ENCODE assay signal across 11 cellular contexts in the genomic region with DNA sequence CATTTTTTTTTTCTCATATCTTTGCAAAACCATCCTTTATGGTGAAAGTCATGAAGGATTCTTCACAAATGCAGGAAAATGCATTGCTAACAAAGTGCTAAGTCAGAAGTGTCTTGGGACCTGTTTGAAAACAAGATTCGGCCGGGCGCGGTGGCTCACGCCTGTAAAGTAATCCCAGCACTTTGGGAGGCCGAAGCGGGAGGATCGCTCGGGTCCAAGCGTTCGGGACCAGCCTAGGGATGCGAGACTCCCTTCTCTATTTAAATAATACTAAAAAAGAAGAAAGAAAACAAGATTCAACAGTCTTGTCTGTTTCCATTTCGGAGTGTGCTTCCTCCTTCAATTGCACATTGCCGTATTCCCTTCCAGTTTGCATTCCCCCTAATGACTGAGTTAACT. TPM values are rescaled to one million over a fixed set of nuclear protein-coding genes. Genes with fewer than 3 reads are reported as not detected.
A peak's percentile ranks its signal among the peaks of the same experiment; 100 is the strongest.
DNase-seq lines count a peak whose midpoint lies in the region; ATAC-seq, FAIRE-seq and TF ChIP-seq lines count a peak whose summit lies in the region.
"Had no signal": no experiment of that assay in that cellular context is flagged by ENCODE, and none has a peak within 500 bp of the region (broad histone marks: within the 10 kb centered on the region; RNA-seq: fewer than 3 reads in every experiment).

No MANE protein-coding gene starts in this region.

- FAIRE-seq in D721Med (lab: Jason Lieb, UNC) = no peak

- no peaks in the 10 kb centered on the region for H3K9me3 ChIP-seq in right lobe of liver
- H3K9me3 ChIP-seq in tibial nerve = no peaks in the 10 kb centered on the region

- H3K4me3 Mint-ChIP-seq in activated T-cell treated with anti-CD3 and anti-CD28 coated beads, Interleukin-2, amount 50 U/mL, for 24 hours = peak overlapping the region; percentile 93

- peak overlapping the region; percentile 93 for H3K27ac Mint-ChIP-seq in activated T-cell treated with anti-CD3 and anti-CD28 coated beads, Interleukin-2, amount 50 U/mL, for 24 hours

- H3K36me3 Mint-ChIP-seq in activated T-cell treated with anti-CD3 and anti-CD28 coated beads, Interleukin-2, amount 50 U/mL, for 24 hours (ENCODE audit: low read depth) = peaks cover 20% of the 10 kb centered on the region

- WGBS in right lobe of liver (ENCODE audit: insufficient coverage, low coverage, low lambda C conversion rate, missing lambda C conversion rate) = 38% methylated on average over 14 of the region's 14 CpGs
- WGBS in tibial nerve, 2 donors = 28% methylated on average over 14 of the region's 14 CpGs

- no peak for DNase-seq in activated T-cell treated with anti-CD3 and anti-CD28 coated beads, Interleukin-2, amount 50 U/mL, for 24 hours
- no peak for DNase-seq in activated T-cell treated with anti-CD3 and anti-CD28 coated beads, Interleukin-2, amount 50 U/mL, for 48 hours
- DNase-seq in right lobe of liver = no peak
- DNase-seq in tibial nerve (ENCODE audit: low spot score in 2 of 2) = no peak
- no peak for DNase-seq in D721Med (ENCODE audit: insufficient read length, low spot score)
- DNase-seq in SW480 (ENCODE audit: low spot score) = no peak
- DNase-seq in midbrain (lab: John Stamatoyannopoulos, UW) = no peak
- DNase-seq: DMS79 treated with DMSO at 0.1 percent for 48 hours, KBM-7 had no signal

- TF ChIP-seq CTCF in right lobe of liver (IDR thresholded peaks at IDR 0.05) (no peak), tibial nerve (IDR thresholded peaks at IDR 0.05) (no peak), D721Med (IDR thresholded peaks at IDR 0.05; ENCODE audit: insufficient read depth, missing control alignments) (no peak)

- H3K27me3 Mint-ChIP-seq in activated T-cell treated with anti-CD3 and anti-CD28 coated beads, Interleukin-2, amount 50 U/mL, for 24 hours = no peaks in the 10 kb centered on the region

- no peaks in the 10 kb centered on the region for H3K9me3 Mint-ChIP-seq in activated T-cell treated with anti-CD3 and anti-CD28 coated beads, Interleukin-2, amount 50 U/mL, for 24 hours

- H3K4me1 ChIP-seq in right lobe of liver = peaks cover 0 to 6% (median 3%) of the 10 kb centered on the region in 4 donors
- H3K4me1 ChIP-seq in tibial nerve = peaks cover 0 to 35% (median 11%) of the 10 kb centered on the region in 4 donors

- no peak for TF ChIP-seq POLR2A in right lobe of liver (IDR thresholded peaks at IDR 0.05)
- TF ChIP-seq POLR2A in tibial nerve (IDR thresholded peaks at IDR 0.05) = no peak

- ATAC-seq in right lobe of liver = no peak

- intact Hi-C loops in right lobe of liver (cut with DNase I) = loop anchor here (5.0 to 10.0 kb wide), 3 partner anchors 55 to 97 kb away; a partner anchor contains a TSS

- peaks cover 31% of the 10 kb centered on the region for H3K4me1 Mint-ChIP-seq in activated T-cell treated with anti-CD3 and anti-CD28 coated beads, Interleukin-2, amount 50 U/mL, for 24 hours (ENCODE audit: low read depth)

- TF ChIP-seq EP300 in tibial nerve (IDR thresholded peaks at IDR 0.05) = no peak

- H3K4me3 ChIP-seq in right lobe of liver (peak overlapping the region; percentile 92 to 99 (median 93)), tibial nerve (peak overlapping the region; percentile 68 to 84 (median 74))

- H3K36me3 ChIP-seq in right lobe of liver (no peaks in the 10 kb centered on the region), tibial nerve (peaks cover 0 to 9% (median 0%) of the 10 kb centered on the region in 3 donors)

- H3K27me3 ChIP-seq in right lobe of liver (no peaks in the 10 kb centered on the region), tibial nerve (no peaks in the 10 kb centered on the region)

- H3K27ac ChIP-seq in angular gyrus (ENCODE audit: low read depth, low read length) (peak overlapping the region; percentile 77), right lobe of liver (peak overlapping the region in 1 of 3 donors; percentile 58), tibial nerve (peak overlapping the region; percentile 61 to 89 (median 84))

RNA-seq across cellular contexts. Expression of a gene that starts 0.8 kb away (rescaled TPM):
- under 1 TPM; 0.18 to 0.78 (median 0.46) TPM for total RNA-seq in right lobe of liver
- 10 to 100 TPM in 1 of 4 donors, 1 to 10 TPM in 3; 3.0 to 10.2 (median 7.0) TPM for total RNA-seq in tibial nerve

RNA-seq across cellular contexts. Expression of a gene that starts 8.1 kb away (rescaled TPM):
- total RNA-seq in right lobe of liver (1 to 10 TPM; 4.3 to 7.6 (median 5.4) TPM), tibial nerve (10 to 100 TPM; 14.0 to 27.3 (median 23.4) TPM)

RNA-seq across cellular contexts. Expression of a gene that starts 16.9 kb away (rescaled TPM):
- total RNA-seq in right lobe of liver = not detected
- not detected for total RNA-seq in tibial nerve
- total RNA-seq: lung microvascular endothelial cell had no signal

RNA-seq across cellular contexts. Expression of a gene that starts 33.1 kb away (rescaled TPM):
- not detected for total RNA-seq in right lobe of liver
- not detected for total RNA-seq in tibial nerve

RNA-seq across cellular contexts. Expression of a gene that starts 51.2 kb away (rescaled TPM):
- total RNA-seq in right lobe of liver (10 to 100 TPM; 28.1 to 48.1 (median 31.3) TPM), tibial nerve (10 to 100 TPM; 38.4 to 65.5 (median 55.4) TPM)
